ENCODE assay signal across 16 cellular contexts in the genomic region with DNA sequence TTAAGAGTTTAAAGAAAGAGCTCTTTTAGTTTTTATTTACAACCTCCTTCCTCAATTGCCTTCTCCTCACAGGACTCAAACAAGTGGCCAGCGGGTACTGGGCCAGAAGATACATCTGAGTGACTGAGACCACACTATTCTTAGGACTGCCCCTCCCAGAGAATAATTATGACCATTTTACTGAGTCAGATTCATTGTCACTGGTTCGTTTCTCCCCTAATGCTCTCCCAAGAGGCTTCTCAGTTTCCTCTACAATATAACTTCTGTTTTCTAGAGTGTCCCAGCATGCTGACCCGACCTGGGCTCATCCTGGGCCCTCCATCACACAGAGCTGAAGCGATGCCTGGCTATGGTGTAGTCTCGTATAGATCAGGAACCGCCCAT.
"Had no signal": no experiment of that assay in that cellular context is flagged by ENCODE, and none has a peak within 500 bp of the region (broad histone marks: within the 10 kb centered on the region; RNA-seq: fewer than 3 reads in every experiment).

No MANE protein-coding gene starts in this region.

- DNase-seq: activated CD4-positive, CD25-positive, alpha-beta regulatory T cell; activated naive CD4-positive, alpha-beta T cell treated with anti-CD3 and anti-CD28 coated beads, Interleukin-2, amount 10 ng/mL, durations not matched to agents 7 days and 5 days; activated T-cell treated with anti-CD3 and anti-CD28 coated beads, Interleukin-2, amount 50 U/mL, for 24 hours; aorta; esophagus squamous epithelium; left cardiac atrium; nucleus accumbens; posterior cingulate gyrus; retina; SW 1271 had no signal

- H3K4me1 Mint-ChIP-seq: activated naive CD4-positive, alpha-beta T cell treated with anti-CD3 and anti-CD28 coated beads, Interleukin-2, amount 10 ng/mL, durations not matched to agents 7 days and 5 days had no signal

- H3K4me3 Mint-ChIP-seq: activated CD8-positive, alpha-beta T cell treated with anti-CD3 and anti-CD28 coated beads, Interleukin-2, amount 10 ng/mL, durations not matched to agents 7 days and 5 days; activated naive CD4-positive, alpha-beta T cell treated with anti-CD3 and anti-CD28 coated beads, Interleukin-2, amount 10 ng/mL, durations not matched to agents 7 days and 5 days; activated T-cell treated with anti-CD3 and anti-CD28 coated beads, Interleukin-2, amount 50 U/mL, for 24 hours; nephron; stimulated activated naive CD8-positive, alpha-beta T cell treated with anti-CD3 and anti-CD28 coated beads, Interleukin-15, Interleukin-2, amounts not matched to agents 100 ng/mL and 50 ng/mL, for 24 hours had no signal

- H3K27me3 Mint-ChIP-seq: stimulated activated naive CD8-positive, alpha-beta T cell treated with anti-CD3 and anti-CD28 coated beads, Interleukin-15, Interleukin-2, amounts not matched to agents 100 ng/mL and 50 ng/mL, for 24 hours had no signal

- H3K4me2 ChIP-seq: hepatocyte had no signal

- H3K27me3 ChIP-seq: esophagus squamous epithelium, hepatocyte, tibial nerve had no signal

- H3K9me3 Mint-ChIP-seq: activated naive CD4-positive, alpha-beta T cell treated with anti-CD3 and anti-CD28 coated beads, Interleukin-2, amount 10 ng/mL, durations not matched to agents 7 days and 5 days; activated T-cell treated with anti-CD3 and anti-CD28 coated beads, Interleukin-2, amount 50 U/mL, for 24 hours; nephron; stimulated activated naive CD8-positive, alpha-beta T cell treated with anti-CD3 and anti-CD28 coated beads, Interleukin-15, Interleukin-2, amounts not matched to agents 100 ng/mL and 50 ng/mL, for 24 hours had no signal

- H3K27ac ChIP-seq: coronary artery, esophagus squamous epithelium, hepatocyte, tibial nerve had no signal

- H3K36me3 ChIP-seq: esophagus squamous epithelium, tibial nerve had no signal

- H3K36me3 Mint-ChIP-seq: activated naive CD4-positive, alpha-beta T cell treated with anti-CD3 and anti-CD28 coated beads, Interleukin-2, amount 10 ng/mL, durations not matched to agents 7 days and 5 days had no signal

- H3K4me3 ChIP-seq: coronary artery, esophagus squamous epithelium, hepatocyte, tibial nerve had no signal

- H3K27ac Mint-ChIP-seq: activated CD8-positive, alpha-beta T cell treated with anti-CD3 and anti-CD28 coated beads, Interleukin-2, amount 10 ng/mL, durations not matched to agents 7 days and 5 days; activated naive CD4-positive, alpha-beta T cell treated with anti-CD3 and anti-CD28 coated beads, Interleukin-2, amount 10 ng/mL, durations not matched to agents 7 days and 5 days; activated T-cell treated with anti-CD3 and anti-CD28 coated beads, Interleukin-2, amount 50 U/mL, for 24 hours; stimulated activated naive CD8-positive, alpha-beta T cell treated with anti-CD3 and anti-CD28 coated beads, Interleukin-15, Interleukin-2, amounts not matched to agents 100 ng/mL and 50 ng/mL, for 24 hours had no signal

- H3K9me3 ChIP-seq: esophagus squamous epithelium, tibial nerve had no signal
